28 cellular contexts compared by ENCODE assay signal in the genomic region with DNA sequence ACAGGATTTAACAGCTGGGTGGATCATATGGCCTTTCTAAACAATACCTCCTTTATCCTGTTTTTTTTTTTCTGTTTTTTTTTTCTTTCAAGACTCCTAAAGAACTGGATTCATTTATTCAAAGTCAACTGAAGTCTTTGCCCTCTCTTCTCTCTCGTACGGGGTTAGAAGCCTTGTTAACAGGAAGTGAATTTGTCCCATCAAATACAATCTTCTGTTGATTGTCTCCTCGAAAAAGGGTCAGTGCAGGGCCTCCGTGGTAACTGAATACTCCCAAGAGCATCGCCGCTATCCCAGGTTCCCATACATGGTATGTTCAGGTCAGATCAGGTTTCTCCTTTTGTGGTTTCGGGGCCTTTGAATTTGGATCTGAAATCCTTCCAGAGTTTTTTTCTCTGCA. TPM values are rescaled to one million over a fixed set of nuclear protein-coding genes. Genes with fewer than 3 reads are reported as not detected.
DNase-seq lines count a peak whose midpoint lies in the region; ATAC-seq and TF ChIP-seq lines count a peak whose summit lies in the region.
"Had no signal": no experiment of that assay in that cellular context is flagged by ENCODE, and none has a peak within 500 bp of the region (broad histone marks: within the 10 kb centered on the region; RNA-seq: fewer than 3 reads in every experiment).

No MANE protein-coding gene starts in this region.

- no peak overlapping the region for H3K27ac ChIP-seq in CD4-positive, alpha-beta T cell (ENCODE audit: low read depth, low read length)
- H3K27ac ChIP-seq: 22Rv1, left ventricle myocardium inferior, right atrium auricular region, uterus had no signal

- peak overlapping the region; percentile 70 for H3K4me3 Mint-ChIP-seq in CD4-positive, alpha-beta T cell
- H3K4me3 Mint-ChIP-seq in T-helper 17 cell (peak overlapping the region; percentile 50), naive B cell (peak overlapping the region; percentile 10 to 99 (median 46))

- H3K27me3 ChIP-seq in CD4-positive, alpha-beta T cell (ENCODE audit: control insufficient read depth, insufficient read depth, low read length) = no peaks in the 10 kb centered on the region
- H3K27me3 ChIP-seq: heart left ventricle, right atrium auricular region, uterus had no signal

- H3K27me3 Mint-ChIP-seq in CD4-positive, alpha-beta T cell = peaks cover 5% of the 10 kb centered on the region
- peaks cover 5% of the 10 kb centered on the region for H3K27me3 Mint-ChIP-seq in T-helper 17 cell
- H3K27me3 Mint-ChIP-seq in naive B cell = peaks cover 13 to 16% (median 14%) of the 10 kb centered on the region in 3 donors

- DNase-seq in NCI-H2107 treated with DMSO at 0.1 percent for 48 hours (lab: John Stamatoyannopoulos, UW; ENCODE audit: unreplicated experiment) (peak; percentile 59), NCI-H2107 (lab: John Stamatoyannopoulos, UW) (no peak), T-helper 17 cell (no peak), naive B cell (no peak), DMS53 (lab: John Stamatoyannopoulos, UW) (no peak), GDM1 (lab: John Stamatoyannopoulos, UW) (no peak)
- DNase-seq in CD4-positive, alpha-beta T cell = no peak
- DNase-seq: activated CD4-positive, alpha-beta T cell treated with anti-CD3 and anti-CD28 coated beads, Interleukin-2, amount 50 U/mL, for 4 hours; AML-193; Calu3; cortex of kidney; heart left ventricle; HFFc6; left ventricle myocardium inferior; NCI-H1092 treated with DMSO at 0.1 percent for 48 hours; NCI-H2029 treated with DMSO at 0.1 percent for 48 hours; NCI-H69; stimulated activated CD4-positive, alpha-beta T cell treated with anti-CD3 and anti-CD28 coated beads, Interleukin-12 subunit alpha, Interleukin-12 subunit beta, amount 100 ng/mL, for 4 hours; SW 1271; uterus had no signal

- no peak for ATAC-seq in CD4-positive, alpha-beta T cell (ENCODE audit: poor library complexity)
- ATAC-seq in T-helper 17 cell = no peak
- no peak for ATAC-seq in naive B cell (ENCODE audit: low read depth in 2 of 2)
- no peak for ATAC-seq in HG03432 (IDR thresholded peaks at IDR 0.05; ENCODE audit: unreplicated experiment)
- ATAC-seq: heart left ventricle had no signal

- POLR2A ChIA-PET in CD4-positive, alpha-beta T cell (lab: Charles Lee) = no interaction called here

- H3K9me3 ChIP-seq in CD4-positive, alpha-beta T cell (ENCODE audit: control insufficient read depth, low read length) = no peaks in the 10 kb centered on the region
- no peaks in the 10 kb centered on the region for H3K9me3 ChIP-seq in T-helper 17 cell (ENCODE audit: control insufficient read depth, low read length, poor library complexity, severe bottlenecking)
- H3K9me3 ChIP-seq: heart left ventricle, left ventricle myocardium inferior, right atrium auricular region, uterus had no signal

- intact Hi-C loops in CD4-positive, alpha-beta T cell (cut with DNase I, micrococcal nuclease) = loop anchor here (5.0 kb wide), 3 partner anchors 42 to 293 kb away; partner anchors contain the start of genes LYAR (in 1 of the 2), STX18 (in 1 of the 2) and ZBTB49 (in 1 of the 2)

- H3K9me3 Mint-ChIP-seq in CD4-positive, alpha-beta T cell = no peaks in the 10 kb centered on the region
- peaks cover 0 to 2% (median 0%) of the 10 kb centered on the region in 7 donors for H3K9me3 Mint-ChIP-seq in naive B cell
- H3K9me3 Mint-ChIP-seq: HFFc6 had no signal

- CTCF ChIA-PET in CD4-positive, alpha-beta T cell (lab: Charles Lee) = interaction anchor here (2.7 kb wide), 1 partner anchor 10 kb away, joined by 11 read pairs; no protein-coding TSS in a partner anchor

- no peak overlapping the region for H3K27ac Mint-ChIP-seq in CD4-positive, alpha-beta T cell
- H3K27ac Mint-ChIP-seq in T-helper 17 cell (no peak overlapping the region), naive B cell (peak overlapping the region in 2 of 6 donors; percentile 82 to 97)

- H3K36me3 Mint-ChIP-seq in CD4-positive, alpha-beta T cell (ENCODE audit: low read depth) = peaks cover 28% of the 10 kb centered on the region
- H3K36me3 Mint-ChIP-seq in T-helper 17 cell (ENCODE audit: low read depth) (peaks cover 6% of the 10 kb centered on the region), naive B cell (peaks cover 9 to 11% of the 10 kb centered on the region in 2 donors)

- H3K4me1 Mint-ChIP-seq in CD4-positive, alpha-beta T cell (ENCODE audit: low read depth) = peaks cover 32% of the 10 kb centered on the region
- H3K4me1 Mint-ChIP-seq in T-helper 17 cell (peaks cover 22% of the 10 kb centered on the region), naive B cell (peaks cover 21 to 33% (median 28%) of the 10 kb centered on the region in 3 donors)

- TF ChIP-seq CTCF in CD4-positive, alpha-beta T cell (IDR thresholded peaks at IDR 0.05) = no peak

RNA-seq across cellular contexts. Expression of gene TMEM128, which starts 1.9 kb away (rescaled TPM):
- total RNA-seq in CD4-positive, alpha-beta T cell = 1 to 10 TPM; 6.0 to 6.9 TPM
- total RNA-seq in T-helper 17 cell = 10 to 100 TPM in 1 of 2 donors, 1 to 10 TPM in 1; 9.0 to 10.5 TPM
- polyA plus RNA-seq in naive B cell (ENCODE audit: low read depth in 6 of 6) = 10 to 100 TPM; 23.2 to 44.8 (median 36.6) TPM

RNA-seq across cellular contexts. Expression of gene OTOP1, which starts 23.1 kb away (rescaled TPM):
- not detected for total RNA-seq in CD4-positive, alpha-beta T cell
- total RNA-seq in T-helper 17 cell = not detected
- not detected for polyA plus RNA-seq in naive B cell (ENCODE audit: low read depth in 6 of 6)
- total RNA-seq: Calu3, heart left ventricle, HFFc6, left ventricle myocardium inferior, LHCN-M2, mononuclear cell, omental fat pad, right atrium auricular region, subcutaneous adipose tissue, uterus had no signal
- polyA plus RNA-seq: adipose tissue, heart left ventricle had no signal

RNA-seq across cellular contexts. Expression of gene LYAR, which starts 40.1 kb away (rescaled TPM):
- 10 to 100 TPM; 13.8 to 13.9 TPM for total RNA-seq in CD4-positive, alpha-beta T cell
- total RNA-seq in T-helper 17 cell = 10 to 100 TPM; 14.6 to 18.2 TPM
- 10 to 100 TPM; 12.5 to 18.3 (median 14.6) TPM for polyA plus RNA-seq in naive B cell (ENCODE audit: low read depth in 6 of 6)

RNA-seq across cellular contexts. Expression of gene ZBTB49, which starts 40.2 kb away (rescaled TPM):
- 1 to 10 TPM; 6.6 to 8.8 TPM for total RNA-seq in CD4-positive, alpha-beta T cell
- 10 to 100 TPM in 1 of 2 donors, 1 to 10 TPM in 1; 7.4 to 12.9 TPM for total RNA-seq in T-helper 17 cell
- 10 to 100 TPM in 1 of 6 donors, 1 to 10 TPM in 5; 3.3 to 10.6 (median 4.8) TPM for polyA plus RNA-seq in naive B cell (ENCODE audit: low read depth in 6 of 6)
